Comparison of ENCODE assay signal across 26 cellular contexts in the genomic region with DNA sequence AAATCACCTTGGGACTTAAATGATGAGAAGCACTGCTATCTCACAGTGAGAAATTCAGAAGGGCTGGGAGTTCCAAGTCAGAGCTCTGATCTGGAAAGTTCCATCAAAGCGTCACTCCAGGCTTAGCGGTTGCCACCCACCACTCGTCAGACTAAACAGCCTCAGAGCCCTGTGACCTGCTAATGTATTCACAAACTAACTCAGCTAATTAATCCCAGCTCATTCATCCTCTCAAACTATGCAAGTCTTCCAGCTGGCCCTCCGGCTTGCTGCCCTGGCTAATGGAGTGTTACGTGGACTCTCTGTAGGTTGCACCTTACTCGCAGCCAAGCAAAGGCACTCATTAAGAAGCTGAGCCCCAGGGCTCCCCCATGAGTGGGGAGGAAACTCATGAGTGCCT.
DNase-seq lines count a peak whose midpoint lies in the region; ATAC-seq and TF ChIP-seq lines count a peak whose summit lies in the region.
"Had no signal": no experiment of that assay in that cellular context is flagged by ENCODE, and none has a peak within 500 bp of the region (broad histone marks: within the 10 kb centered on the region; RNA-seq: fewer than 3 reads in every experiment).

No MANE protein-coding gene starts in this region.

- peaks cover 12% of the 10 kb centered on the region for H3K4me1 Mint-ChIP-seq in GM23338
- H3K4me1 Mint-ChIP-seq in WTC11, result peaks cover 8% of the 10 kb centered on the region; the same call in 1 of the 2 replicates
- H3K4me1 Mint-ChIP-seq: CD14-positive monocyte; CD8-positive, alpha-beta memory T cell; T-cell had no signal

- H3K4me1 ChIP-seq in GM23338 (ENCODE audit: insufficient read depth), result peaks cover 6% of the 10 kb centered on the region; the same call in 1 of the 2 replicates
- H3K4me1 ChIP-seq: BE2C had no signal

- POLR2A ChIA-PET in WTC11 (lab: Charles Lee) (no interaction called here), HEK293T (lab: Yijun Ruan, JAX) (no interaction called here)

- H3K4me2 ChIP-seq in GM23338, result no peak overlapping the region

- DNase-seq in DMS 273 (lab: John Stamatoyannopoulos, UW; ENCODE audit: unreplicated experiment) (peak; percentile 25), DMS 273 treated with DMSO at 0.1 percent for 48 hours (lab: John Stamatoyannopoulos, UW) (no peak), GM23338 (ENCODE audit: low spot score) (no peak), WTC11 (ENCODE audit: low spot score) (no peak), putamen (ENCODE audit: low spot score) (peak; percentile 3), HK-2 (ENCODE audit: unreplicated experiment) (no peak), HEK293T (ENCODE audit: extremely low spot score) (no peak)
- DNase-seq in stimulated activated CD8-positive, alpha-beta memory T cell treated with anti-CD3 and anti-CD28 coated beads, Interleukin-4, amount 100 ng/mL, for 48 hours, result no peak
- DNase-seq: ACHN; BE2C; CD8-positive, alpha-beta memory T cell; DMS153; DND-41; HCEC 1CT; KBM-7; MV-4-11; NCI-H1105 treated with DMSO at 0.1 percent for 48 hours; NCI-H146; NCI-H1930; NCI-H2227 treated with DMSO at 0.1 percent for 48 hours; NCI-H510A treated with DMSO at 0.1 percent for 48 hours; RPMI8226; SHP77; T-cell had no signal

- H3K9me3 Mint-ChIP-seq in GM23338, result no peaks in the 10 kb centered on the region
- no peaks in the 10 kb centered on the region for H3K9me3 Mint-ChIP-seq in WTC11
- H3K9me3 Mint-ChIP-seq: CD14-positive monocyte, T-cell had no signal

- H3K36me3 Mint-ChIP-seq in GM23338 (ENCODE audit: low read depth), result no peaks in the 10 kb centered on the region
- no peaks in the 10 kb centered on the region for H3K36me3 Mint-ChIP-seq in WTC11
- H3K36me3 Mint-ChIP-seq: CD14-positive monocyte; CD8-positive, alpha-beta memory T cell; T-cell had no signal

- ATAC-seq in GM23338 (no peak), WTC11 (peak; percentile 28; the same call in 1 of the 2 replicates)
- ATAC-seq: T-cell had no signal

- H4K20me1 ChIP-seq in GM23338 (replicated peaks; ENCODE audit: insufficient read depth), result no peaks in the 10 kb centered on the region

- H3K27me3 ChIP-seq in GM23338 (ENCODE audit: insufficient read depth), result no peaks in the 10 kb centered on the region

- H3K4me3 Mint-ChIP-seq in GM23338, result no peak overlapping the region
- no peak overlapping the region for H3K4me3 Mint-ChIP-seq in WTC11
- H3K4me3 Mint-ChIP-seq: CD14-positive monocyte; CD8-positive, alpha-beta memory T cell; T-cell had no signal

- H3K4me3 ChIP-seq in GM23338, result no peak overlapping the region

- 0 out of 2 replicates have a peak overlapping the region, but pooled peaks have one; percentile 28 for H2AFZ ChIP-seq in GM23338

- no peaks in the 10 kb centered on the region for H3K9me2 ChIP-seq in GM23338 (ENCODE audit: insufficient read depth)

- CTCF ChIA-PET in WTC11 (lab: Charles Lee) (interaction anchor here (1.3 kb wide), 1 partner anchor 90 kb away, joined by 5 read pairs; no protein-coding TSS in a partner anchor), HEK293T (lab: Yijun Ruan, JAX) (no interaction called here)

- no peaks in the 10 kb centered on the region for H3K79me2 ChIP-seq in GM23338 (replicated peaks; ENCODE audit: insufficient read depth)

- no peak for TF ChIP-seq CTCF in GM23338 (conservative IDR thresholded peaks at IDR 0.05; ENCODE audit: low read depth in 2 of 2)
- no peak for TF ChIP-seq CTCF in WTC11 (IDR thresholded peaks at IDR 0.05)

- H3K27me3 Mint-ChIP-seq in GM23338 (ENCODE audit: insufficient read depth, low read depth, poor library complexity) (peaks cover 6% of the 10 kb centered on the region), WTC11 (ENCODE audit: low read depth) (no peaks in the 10 kb centered on the region; the same call in 1 of the 2 replicates)

- no peak overlapping the region for H3K27ac ChIP-seq in GM23338 (ENCODE audit: low read depth)
- H3K27ac ChIP-seq: 22Rv1 had no signal

- no peak overlapping the region for H3K27ac Mint-ChIP-seq in GM23338
- H3K27ac Mint-ChIP-seq in WTC11, result no peak overlapping the region
- H3K27ac Mint-ChIP-seq: CD14-positive monocyte; CD8-positive, alpha-beta memory T cell; T-cell had no signal

- H3K36me3 ChIP-seq in GM23338 (ENCODE audit: insufficient read depth), result no peaks in the 10 kb centered on the region
- H3K36me3 ChIP-seq: BE2C had no signal

- no peaks in the 10 kb centered on the region for H3F3A ChIP-seq in GM23338 (replicated peaks; ENCODE audit: low read depth)

TF ChIP-seq in WTC11, 78 proteins besides CTCF, POLR2A, EP300 and RAD21 (continues in another document):
- TF ChIP-seq ZNF121 (CRISPR knock-in tag; IDR thresholded peaks at IDR 0.05), result no peak
- TF ChIP-seq TP53 (CRISPR knock-in tag; IDR thresholded peaks at IDR 0.05), result no peak
- TF ChIP-seq, protein P1, sequence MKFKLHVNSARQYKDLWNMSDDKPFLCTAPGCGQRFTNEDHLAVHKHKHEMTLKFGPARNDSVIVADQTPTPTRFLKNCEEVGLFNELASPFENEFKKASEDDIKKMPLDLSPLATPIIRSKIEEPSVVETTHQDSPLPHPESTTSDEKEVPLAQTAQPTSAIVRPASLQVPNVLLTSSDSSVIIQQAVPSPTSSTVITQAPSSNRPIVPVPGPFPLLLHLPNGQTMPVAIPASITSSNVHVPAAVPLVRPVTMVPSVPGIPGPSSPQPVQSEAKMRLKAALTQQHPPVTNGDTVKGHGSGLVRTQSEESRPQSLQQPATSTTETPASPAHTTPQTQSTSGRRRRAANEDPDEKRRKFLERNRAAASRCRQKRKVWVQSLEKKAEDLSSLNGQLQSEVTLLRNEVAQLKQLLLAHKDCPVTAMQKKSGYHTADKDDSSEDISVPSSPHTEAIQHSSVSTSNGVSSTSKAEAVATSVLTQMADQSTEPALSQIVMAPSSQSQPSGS (CRISPR knock-in tag; IDR thresholded peaks at IDR 0.05; ENCODE audit: borderline replicate concordance, low read depth), result no peak
- no peak for TF ChIP-seq GTF2I (CRISPR knock-in tag; conservative IDR thresholded peaks at IDR 0.05)
- TF ChIP-seq FOXP1 (CRISPR knock-in tag; IDR thresholded peaks at IDR 0.05; ENCODE audit: borderline replicate concordance), result no peak

TF ChIP-seq in HEK293T, 16 proteins besides CTCF, POLR2A, EP300 and RAD21:
- TF ChIP-seq BHLHE40 (IDR thresholded peaks at IDR 0.05; ENCODE audit: borderline replicate concordance) (no peak), L3MBTL2 (conservative IDR thresholded peaks at IDR 0.05) (no peak), SUZ12 (IDR thresholded peaks at IDR 0.05) (no peak), PKNOX1 (IDR thresholded peaks at IDR 0.05) (no peak), NFRKB (IDR thresholded peaks at IDR 0.05) (no peak), SP1 (IDR thresholded peaks at IDR 0.05) (no peak), CTBP1 (IDR thresholded peaks at IDR 0.05; ENCODE audit: borderline replicate concordance) (no peak), FOXM1 (IDR thresholded peaks at IDR 0.05; ENCODE audit: borderline replicate concordance) (no peak), ARNT (IDR thresholded peaks at IDR 0.05) (no peak), TARDBP (IDR thresholded peaks at IDR 0.05) (no peak), ZNF384 (IDR thresholded peaks at IDR 0.05) (no peak), HDGF (IDR thresholded peaks at IDR 0.05; ENCODE audit: borderline replicate concordance) (no peak), LEF1 (IDR thresholded peaks at IDR 0.05; ENCODE audit: borderline replicate concordance) (no peak), FOXK2 (IDR thresholded peaks at IDR 0.05) (no peak), ELF4 (IDR thresholded peaks at IDR 0.05) (no peak)

Comparison
In these comparisons a context has a peak if more than half of its experiments do, and no peak if none do; other contexts are left out.
1. DNase-seq: peak in DMS 273 (single experiment) and putamen (single experiment); none in DMS 273 treated with DMSO at 0.1 percent for 48 hours (single experiment), GM23338 (single experiment), WTC11 (single experiment), HK-2 (single experiment), stimulated activated CD8-positive, alpha-beta memory T cell treated with anti-CD3 and anti-CD28 coated beads, Interleukin-4, amount 100 ng/mL, for 48 hours (single experiment) and HEK293T (single experiment).